8 cellular contexts compared by ENCODE assay signal in the genomic region with DNA sequence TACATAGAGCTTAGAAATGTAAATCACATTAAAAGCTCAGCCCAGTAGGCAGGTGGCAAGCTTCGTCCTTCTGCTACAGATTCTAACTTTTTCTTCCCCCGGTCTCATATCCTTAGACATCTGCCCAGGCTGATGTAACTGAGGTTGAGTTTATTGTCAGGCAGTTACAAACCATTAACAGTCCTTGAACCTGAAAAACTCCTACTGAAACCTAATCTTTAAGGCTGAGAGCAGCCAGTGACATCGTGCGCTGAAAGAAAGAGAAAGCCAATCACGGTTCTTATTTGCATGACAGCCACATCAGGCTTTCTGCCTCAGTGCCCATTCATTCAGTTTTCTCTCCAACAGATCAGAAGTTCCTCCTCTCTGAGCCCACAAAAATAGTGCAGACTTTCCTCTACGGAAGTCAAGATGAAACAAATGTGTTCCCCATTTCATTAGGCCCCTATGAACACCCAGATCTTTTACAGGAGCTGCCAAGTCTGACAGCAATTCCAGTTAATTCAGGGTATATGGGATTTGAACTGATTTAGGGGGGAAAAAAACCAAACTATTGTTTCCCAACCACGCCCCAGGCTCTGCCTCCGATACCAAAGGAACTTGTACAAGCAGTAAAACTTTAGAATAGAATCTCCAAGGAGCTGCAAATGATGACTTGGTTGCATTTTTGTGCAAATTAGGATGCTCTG. TPM values are rescaled to one million over a fixed set of nuclear protein-coding genes. Genes with fewer than 3 reads are reported as not detected.
DNase-seq lines count a peak whose midpoint lies in the region; ATAC-seq, FAIRE-seq and TF ChIP-seq lines count a peak whose summit lies in the region.

NHSL1 (minus strand) TSS at position 192 of the 689 bp plus-strand sequence. CDS start 204 bp downstream, outside the sequence.

- H3K4me3 Mint-ChIP-seq in CD4-positive, alpha-beta T cell = no peak within 1 kb of the TSS

- no peak within 1 kb of the TSS for H3K4ac ChIP-seq in neuronal stem cell (ENCODE audit: low read length)

- peaks cover 0 to 24% of the 10 kb centered on the region in 2 donors for H3K36me3 ChIP-seq in neuronal stem cell (replicated peaks in 1 of 2; ENCODE audit: control insufficient read depth in 2 of 2, insufficient read depth in 2 of 2, low read length in 2 of 2)

- H3K18ac ChIP-seq in neuronal stem cell (ENCODE audit: low read length) = no peak within 1 kb of the TSS

- peaks cover 4% of the 10 kb centered on the region for H3K4me1 Mint-ChIP-seq in CD4-positive, alpha-beta T cell (ENCODE audit: low read depth)

- H2AK5ac ChIP-seq in neuronal stem cell (ENCODE audit: low read depth, low read length) = no peak within 1 kb of the TSS

- peaks cover 12% of the 10 kb centered on the region for H3K27me3 Mint-ChIP-seq in CD4-positive, alpha-beta T cell

- no peaks in the 10 kb centered on the region for H3K27me3 ChIP-seq in neuronal stem cell (ENCODE audit: control insufficient read depth in 3 of 3, insufficient read depth in 3 of 3, low read depth in 1 of 3, low read length in 3 of 3)
- H3K27me3 ChIP-seq in CD4-positive, alpha-beta T cell (ENCODE audit: control insufficient read depth, insufficient read depth, low read length) = no peaks in the 10 kb centered on the region

- no peaks in the 10 kb centered on the region for H3K36me3 Mint-ChIP-seq in CD4-positive, alpha-beta T cell (ENCODE audit: low read depth)

- no peak within 1 kb of the TSS for H2BK120ac ChIP-seq in neuronal stem cell (ENCODE audit: low read depth, low read length)

- POLR2A ChIA-PET in CD4-positive, alpha-beta T cell (lab: Charles Lee) = interaction anchor here (0.6 kb wide), 1 partner anchor 126 kb away, joined by 3 read pairs; no protein-coding TSS in a partner anchor

- no peak within 1 kb of the TSS for H4K91ac ChIP-seq in neuronal stem cell (ENCODE audit: low read depth, low read length, poor library complexity)

- ATAC-seq in GM18868 (IDR thresholded peaks at IDR 0.05; ENCODE audit: unreplicated experiment) (peak; percentile 93), HG02885 (IDR thresholded peaks at IDR 0.05; ENCODE audit: poor library complexity, unreplicated experiment) (peak; percentile 98)
- no peak for ATAC-seq in CD4-positive, alpha-beta T cell (ENCODE audit: poor library complexity)

- no peaks in the 10 kb centered on the region for H3K9me3 Mint-ChIP-seq in CD4-positive, alpha-beta T cell

- peak within 1 kb of the TSS; percentile 56 for H3K27ac ChIP-seq in neuronal stem cell (replicated peaks; ENCODE audit: low read length)
- no peak within 1 kb of the TSS for H3K27ac ChIP-seq in CD4-positive, alpha-beta T cell (ENCODE audit: low read depth, low read length)

- H2BK12ac ChIP-seq in neuronal stem cell (ENCODE audit: low read length) = no peak within 1 kb of the TSS

- peak; percentile 98 for DNase-seq in NCI-H82 (lab: John Stamatoyannopoulos, UW)
- DNase-seq in frontal cortex (ENCODE audit: low spot score in 2 of 2) = no peak
- DNase-seq in neuronal stem cell (ENCODE audit: low spot score) = peak; percentile 54
- DNase-seq in CD4-positive, alpha-beta T cell = no peak
- no peak for DNase-seq in stimulated activated CD4-positive, alpha-beta T cell treated with anti-CD3 and anti-CD28 coated beads, Interleukin-2, amount 100 ng/mL, for 48 hours
- DNase-seq in superior temporal gyrus (ENCODE audit: extremely low spot score) = no peak

- peaks cover 0 to 4% of the 10 kb centered on the region in 2 donors for H3K9me3 ChIP-seq in neuronal stem cell (replicated peaks in 1 of 2; ENCODE audit: control insufficient read depth in 2 of 2, insufficient read depth in 1 of 2, low read depth in 1 of 2, low read length in 2 of 2)
- H3K9me3 ChIP-seq in CD4-positive, alpha-beta T cell (ENCODE audit: control insufficient read depth, low read length) = no peaks in the 10 kb centered on the region

- CTCF ChIA-PET in CD4-positive, alpha-beta T cell (lab: Charles Lee) = no interaction called here

- intact Hi-C loops in CD4-positive, alpha-beta T cell (cut with DNase I, micrococcal nuclease) = no loop called here

- H2BK15ac ChIP-seq in neuronal stem cell (ENCODE audit: low read length) = no peak within 1 kb of the TSS

- WGBS in neuronal stem cell (ENCODE audit: extremely low coverage in 2 of 2, insufficient read length in 2 of 2, insufficient replicate concordance in 1 of 2), 2 donors = no CpG with 5 or more reads among the region's 8 CpGs

- peak within 1 kb of the TSS; percentile 39 for H3K4me2 ChIP-seq in neuronal stem cell (ENCODE audit: insufficient read depth, low read length, poor library complexity, severe bottlenecking)

- H3K4me3 ChIP-seq in neuronal stem cell (ENCODE audit: low read length in 2 of 2) = peak within 1 kb of the TSS in 1 of 2 donors; percentile 58

- no peak for TF ChIP-seq CTCF in CD4-positive, alpha-beta T cell (IDR thresholded peaks at IDR 0.05)

- H3K4me1 ChIP-seq in neuronal stem cell (ENCODE audit: control insufficient read depth in 2 of 2, insufficient read depth in 1 of 2, low read depth in 1 of 2, low read length in 2 of 2) = peaks cover 9 to 23% of the 10 kb centered on the region in 2 donors

- no peak for FAIRE-seq in frontal cortex (lab: Jason Lieb, UNC)

- no peak within 1 kb of the TSS for H3K27ac Mint-ChIP-seq in CD4-positive, alpha-beta T cell

- H2BK5ac ChIP-seq in neuronal stem cell (ENCODE audit: low read length) = no peak within 1 kb of the TSS

- H3K79me1 ChIP-seq in neuronal stem cell (ENCODE audit: low read depth, low read length) = no peaks in the 10 kb centered on the region

- H3K23ac ChIP-seq in neuronal stem cell (ENCODE audit: low read depth, low read length, poor library complexity) = no peak within 1 kb of the TSS

- no peak within 1 kb of the TSS for H4K8ac ChIP-seq in neuronal stem cell (ENCODE audit: low read depth, low read length)

- no peak within 1 kb of the TSS for H3K14ac ChIP-seq in neuronal stem cell (ENCODE audit: low read length)

- no peak within 1 kb of the TSS for H3K9ac ChIP-seq in neuronal stem cell (ENCODE audit: low read depth, low read length, poor library complexity)

- H2AFZ ChIP-seq in neuronal stem cell (ENCODE audit: low read length) = peak within 1 kb of the TSS; percentile 53

RNA-seq across cellular contexts. Expression of gene NHSL1, which starts in this region (rescaled TPM):
- 71.3 TPM for total RNA-seq in frontal cortex
- 21.8 TPM for polyA plus RNA-seq in neuronal stem cell (2013, experiment 1 of 2)
- polyA plus RNA-seq in neuronal stem cell (2013, experiment 2 of 2) = 24.5 TPM
- total RNA-seq in CD4-positive, alpha-beta T cell = under 1 TPM; 0.06 to 0.08 TPM

Comparison
In these comparisons a context has a peak if more than half of its experiments do, and no peak if none do; other contexts are left out.
1. RNA of gene NHSL1 (total RNA-seq): 71.3 TPM in frontal cortex (single experiment); 0.06 to 0.08 TPM in CD4-positive, alpha-beta T cell; every median in the first group is over 10 times any median in the second.
2. DNase-seq: peak in NCI-H82 (single experiment) and neuronal stem cell (single experiment); none in frontal cortex (0 of 2), CD4-positive, alpha-beta T cell (0 of 10), stimulated activated CD4-positive, alpha-beta T cell treated with anti-CD3 and anti-CD28 coated beads, Interleukin-2, amount 100 ng/mL, for 48 hours (0 of 2) and superior temporal gyrus (single experiment).